8 cellular contexts compared by ENCODE assay signal in the genomic region with DNA sequence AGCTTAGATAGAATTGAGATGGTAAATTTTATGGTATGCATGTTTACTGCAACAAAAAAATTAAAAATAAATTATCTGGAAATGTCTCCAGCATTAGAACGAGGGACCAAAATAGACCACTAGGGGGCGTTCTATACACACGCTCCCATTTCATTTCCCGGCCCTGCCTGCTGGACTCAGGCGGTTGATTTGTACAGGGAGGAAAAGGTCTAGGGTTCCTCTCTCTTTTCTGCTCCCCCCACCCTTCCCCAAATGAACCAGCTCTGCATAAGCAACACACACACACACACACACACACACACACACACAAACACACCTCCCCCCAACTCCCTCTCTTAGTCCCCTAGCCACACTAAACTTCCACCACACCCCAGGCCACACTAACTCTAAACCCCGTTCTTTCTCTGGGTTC. TPM values are rescaled to one million over a fixed set of nuclear protein-coding genes. Genes with fewer than 3 reads are reported as not detected.
DNase-seq lines count a peak whose midpoint lies in the region; ATAC-seq and TF ChIP-seq lines count a peak whose summit lies in the region.

No MANE protein-coding gene starts in this region.

- H3K4me1 Mint-ChIP-seq in GM23338 = no peaks in the 10 kb centered on the region; the same call in 1 of the 3 replicates
- peaks cover 16% of the 10 kb centered on the region for H3K4me1 Mint-ChIP-seq in central memory CD8-positive, alpha-beta T cell

- H3K4me3 ChIP-seq in GM23338 = no peak overlapping the region
- H3K4me3 ChIP-seq in liver (ENCODE audit: low read depth in 1 of 3, low read length in 3 of 3) = no peak overlapping the region

- TF ChIP-seq CTCF in AG09319 (IDR thresholded peaks at IDR 0.05; ENCODE audit: low read depth, low read length) = peak; percentile 80
- peak; percentile 89 to 90 for TF ChIP-seq CTCF in GM23338 (conservative IDR thresholded peaks at IDR 0.05; ENCODE audit: low read depth in 2 of 2)
- peak; percentile 93 for TF ChIP-seq CTCF in liver (IDR thresholded peaks at IDR 0.05; ENCODE audit: low read depth, low read length, missing input control)

- H3K27me3 ChIP-seq in GM23338 (ENCODE audit: insufficient read depth) (no peaks in the 10 kb centered on the region), liver (ENCODE audit: control insufficient read depth in 4 of 4, insufficient read depth in 4 of 4, low read length in 3 of 4) (no peaks in the 10 kb centered on the region)

- peak overlapping the region; percentile 80; the same call in 1 of the 2 replicates for H2AFZ ChIP-seq in GM23338

- H3K27ac ChIP-seq in GM23338 (ENCODE audit: low read depth) (no peak overlapping the region), liver (ENCODE audit: low read depth in 1 of 2, low read length in 2 of 2) (no peak overlapping the region)

- no peak overlapping the region for H3K4me2 ChIP-seq in GM23338

- WGBS in liver = 10% methylated on average over 6 of the region's 6 CpGs

- H3K9me3 ChIP-seq in liver (ENCODE audit: control insufficient read depth in 4 of 4, low read length in 3 of 4) = no peaks in the 10 kb centered on the region

- H3K36me3 ChIP-seq in GM23338 (ENCODE audit: insufficient read depth) (no peaks in the 10 kb centered on the region), liver (ENCODE audit: control insufficient read depth in 4 of 4, insufficient read depth in 3 of 4, low read depth in 1 of 4, low read length in 3 of 4) (no peaks in the 10 kb centered on the region)

- no peak overlapping the region for H3K27ac Mint-ChIP-seq in GM23338
- no peak overlapping the region for H3K27ac Mint-ChIP-seq in central memory CD8-positive, alpha-beta T cell (ENCODE audit: low read depth)

- no peak overlapping the region for H3K4me3 Mint-ChIP-seq in GM23338
- H3K4me3 Mint-ChIP-seq in central memory CD8-positive, alpha-beta T cell = no peak overlapping the region

- peak; percentile 94 to 96 for TF ChIP-seq RAD21 in liver (IDR thresholded peaks at IDR 0.05)

- H3K4me1 ChIP-seq in GM23338 (ENCODE audit: insufficient read depth) (no peaks in the 10 kb centered on the region), liver (ENCODE audit: control insufficient read depth in 4 of 4, insufficient read depth in 4 of 4, low read length in 3 of 4) (no peaks in the 10 kb centered on the region)

- DNase-seq in AG09319 (ENCODE audit: extremely low read depth, low read depth) = peak; percentile 29
- DNase-seq in GM23338 (ENCODE audit: low spot score) = peak; percentile 87
- DNase-seq in NCI-H226 = peak; percentile 32
- peak; percentile 18 to 45 (median 20) for DNase-seq in activated CD4-positive, CD25-positive, alpha-beta regulatory T cell (lab: John Stamatoyannopoulos, UW)
- peak in 1 of 2 donors; percentile 53 for DNase-seq in central memory CD8-positive, alpha-beta T cell (ENCODE audit: low spot score in 2 of 2)
- DNase-seq in stimulated activated CD8-positive, alpha-beta memory T cell treated with anti-CD3 and anti-CD28 coated beads, Interleukin-12 subunit alpha, Interleukin-12 subunit beta, amount 100 ng/mL, for 1 hour (ENCODE audit: low read depth) = peak; percentile 51

- H4K20me1 ChIP-seq in GM23338 (replicated peaks; ENCODE audit: insufficient read depth) = 0 out of 2 replicates have a peak, but pooled peaks cover 2% of the 10 kb centered on the region

- ATAC-seq in GM23338 (peak; percentile 83), GM21717 (IDR thresholded peaks at IDR 0.05; ENCODE audit: unreplicated experiment) (no peak)
- peak; percentile 56 for ATAC-seq in central memory CD8-positive, alpha-beta T cell (replicated peaks; ENCODE audit: extremely low read depth, poor library complexity, severe bottlenecking)

- peaks cover 11% of the 10 kb centered on the region for H3K27me3 Mint-ChIP-seq in GM23338 (ENCODE audit: insufficient read depth, low read depth, poor library complexity)
- peaks cover 11% of the 10 kb centered on the region for H3K27me3 Mint-ChIP-seq in central memory CD8-positive, alpha-beta T cell

- no peaks in the 10 kb centered on the region for H3K9me2 ChIP-seq in GM23338 (ENCODE audit: insufficient read depth)

- no peaks in the 10 kb centered on the region for H3K79me2 ChIP-seq in GM23338 (replicated peaks; ENCODE audit: insufficient read depth)

- H3K9ac ChIP-seq in liver (ENCODE audit: low read depth in 1 of 2, low read length in 2 of 2) = no peak overlapping the region

- no peaks in the 10 kb centered on the region for H3F3A ChIP-seq in GM23338 (replicated peaks; ENCODE audit: low read depth)

- no peaks in the 10 kb centered on the region for H3K9me3 Mint-ChIP-seq in GM23338
- no peaks in the 10 kb centered on the region for H3K9me3 Mint-ChIP-seq in central memory CD8-positive, alpha-beta T cell

- H3K36me3 Mint-ChIP-seq in GM23338 (ENCODE audit: low read depth) = no peaks in the 10 kb centered on the region
- peaks cover 3% of the 10 kb centered on the region for H3K36me3 Mint-ChIP-seq in central memory CD8-positive, alpha-beta T cell (ENCODE audit: insufficient read depth)

TF ChIP-seq in liver, 16 proteins besides CTCF, POLR2A, EP300 and RAD21:
- no peak for TF ChIP-seq FOXA2 (IDR thresholded peaks at IDR 0.05)

RNA-seq across cellular contexts. Expression of gene DTX1, which starts 7.8 kb away (rescaled TPM):
- 4.7 and 9.0 TPM in 2 replicates for total RNA-seq in GM23338 (2014; rRNA removed; shearing (Covaris generic))
- 1.6 and 1.8 TPM in 2 replicates for polyA plus RNA-seq in GM23338 (2016; fragmentation: Nextera tagmentation; extraction: Ambion mirVana)
- total RNA-seq in liver = 10 to 100 TPM in 1 of 2 donors, 1 to 10 TPM in 1; 2.1 to 16.6 TPM
- 10 to 100 TPM in 1 of 2 donors, 1 to 10 TPM in 1; 3.5 to 33.2 TPM for polyA plus RNA-seq in liver
